1 cellular context compared by ENCODE assay signal in genomic region chr1:11908139-11909021, GRCh38.
TF ChIP-seq lines count a peak whose summit lies in the region.

No MANE protein-coding gene starts in this region.

TF ChIP-seq in HepG2, 621 proteins besides CTCF, POLR2A, EP300 and RAD21 (continued from another document):
- TF ChIP-seq ZNF609 (CRISPR knock-in tag; IDR thresholded peaks at IDR 0.05; ENCODE audit: borderline replicate concordance) (peak; percentile 67; the same call in 1 of the 2 replicates), FOXC1 (CRISPR knock-in tag; IDR thresholded peaks at IDR 0.05; ENCODE audit: borderline replicate concordance) (peak; percentile 68; the same call in 1 of the 2 replicates), ZNF34 (CRISPR knock-in tag; IDR thresholded peaks at IDR 0.05; ENCODE audit: borderline replicate concordance) (no peak), ZNF431 (CRISPR knock-in tag; IDR thresholded peaks at IDR 0.05; ENCODE audit: borderline replicate concordance, low read depth) (peak; percentile 62; the same call in 1 of the 2 replicates), GLMP (CRISPR knock-in tag; IDR thresholded peaks at IDR 0.05; ENCODE audit: borderline replicate concordance) (0 out of 2 replicates have a peak, but pooled peaks have one; percentile 64), ZNF616 (CRISPR knock-in tag; IDR thresholded peaks at IDR 0.05; ENCODE audit: low read depth) (no peak), ZNF101 (CRISPR knock-in tag; IDR thresholded peaks at IDR 0.05; ENCODE audit: borderline replicate concordance, low read depth) (peak; percentile 64; the same call in 1 of the 2 replicates), GTF2F1 (IDR thresholded peaks at IDR 0.05; ENCODE audit: low read length) (peak; percentile 10), ZBTB7B (CRISPR knock-in tag; IDR thresholded peaks at IDR 0.05) (peak; percentile 34; the same call in 1 of the 2 replicates), NCOA2 (CRISPR knock-in tag; IDR thresholded peaks at IDR 0.05) (peak; percentile 80; the same call in 1 of the 2 replicates), ZNF496 (CRISPR knock-in tag; IDR thresholded peaks at IDR 0.05; ENCODE audit: insufficient replicate concordance) (no peak), ZNF510 (CRISPR knock-in tag; IDR thresholded peaks at IDR 0.05; ENCODE audit: low read depth) (no peak), SIN3B (IDR thresholded peaks at IDR 0.05; ENCODE audit: low read length) (no peak), CBX2 (IDR thresholded peaks at IDR 0.05; ENCODE audit: low read depth, low read length) (no peak), CBX2 (CRISPR knock-in tag; IDR thresholded peaks at IDR 0.05; ENCODE audit: low read depth) (no peak), ATF1 (CRISPR knock-in tag; IDR thresholded peaks at IDR 0.05) (peak; percentile 82), KLF16 (CRISPR knock-in tag; IDR thresholded peaks at IDR 0.05) (peak in 1 of 2 experiments; percentile 96; a peak in 2 of 4 replicates), ZNF235 (CRISPR knock-in tag; IDR thresholded peaks at IDR 0.05; ENCODE audit: borderline replicate concordance) (no peak), ZNF703 (CRISPR knock-in tag; IDR thresholded peaks at IDR 0.05; ENCODE audit: borderline replicate concordance) (no peak), HMGXB3 (CRISPR knock-in tag; IDR thresholded peaks at IDR 0.05; ENCODE audit: borderline replicate concordance) (peak; percentile 86), DMAP1 (CRISPR knock-in tag; IDR thresholded peaks at IDR 0.05) (0 out of 2 replicates have a peak, but pooled peaks have one; percentile 55), ZFP36L2 (CRISPR knock-in tag; IDR thresholded peaks at IDR 0.05) (no peak; the same call in 1 of the 2 replicates)
- TF ChIP-seq, protein P1, sequence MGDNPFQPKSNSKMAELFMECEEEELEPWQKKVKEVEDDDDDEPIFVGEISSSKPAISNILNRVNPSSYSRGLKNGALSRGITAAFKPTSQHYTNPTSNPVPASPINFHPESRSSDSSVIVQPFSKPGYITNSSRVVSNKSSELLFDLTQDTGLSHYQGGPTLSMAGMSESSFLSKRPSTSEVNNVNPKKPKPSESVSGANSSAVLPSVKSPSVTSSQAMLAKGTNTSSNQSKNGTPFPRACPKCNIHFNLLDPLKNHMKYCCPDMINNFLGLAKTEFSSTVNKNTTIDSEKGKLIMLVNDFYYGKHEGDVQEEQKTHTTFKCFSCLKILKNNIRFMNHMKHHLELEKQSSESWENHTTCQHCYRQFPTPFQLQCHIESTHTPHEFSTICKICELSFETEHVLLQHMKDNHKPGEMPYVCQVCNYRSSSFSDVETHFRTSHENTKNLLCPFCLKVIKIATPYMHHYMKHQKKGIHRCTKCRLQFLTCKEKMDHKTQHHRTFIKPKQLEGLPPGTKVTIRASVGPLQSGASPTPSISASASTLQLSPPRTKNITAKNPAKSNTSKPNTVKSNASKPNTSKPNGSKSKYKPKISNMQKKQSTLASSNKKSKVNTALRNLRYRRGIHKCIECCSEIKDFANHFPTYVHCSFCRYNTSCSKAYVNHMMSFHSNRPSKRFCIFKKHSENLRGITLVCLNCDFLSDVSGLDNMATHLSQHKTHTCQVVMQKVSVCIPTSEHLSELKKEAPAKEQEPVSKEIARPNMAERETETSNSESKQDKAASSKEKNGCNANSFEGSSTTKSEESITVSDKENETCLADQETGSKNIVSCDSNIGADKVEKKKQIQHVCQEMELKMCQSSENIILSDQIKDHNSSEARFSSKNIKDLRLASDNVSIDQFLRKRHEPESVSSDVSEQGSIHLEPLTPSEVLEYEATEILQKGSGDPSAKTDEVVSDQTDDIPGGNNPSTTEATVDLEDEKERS (CRISPR knock-in tag; IDR thresholded peaks at IDR 0.05) = peak; percentile 86; the same call in 1 of the 2 replicates
- TF ChIP-seq, protein P2, sequence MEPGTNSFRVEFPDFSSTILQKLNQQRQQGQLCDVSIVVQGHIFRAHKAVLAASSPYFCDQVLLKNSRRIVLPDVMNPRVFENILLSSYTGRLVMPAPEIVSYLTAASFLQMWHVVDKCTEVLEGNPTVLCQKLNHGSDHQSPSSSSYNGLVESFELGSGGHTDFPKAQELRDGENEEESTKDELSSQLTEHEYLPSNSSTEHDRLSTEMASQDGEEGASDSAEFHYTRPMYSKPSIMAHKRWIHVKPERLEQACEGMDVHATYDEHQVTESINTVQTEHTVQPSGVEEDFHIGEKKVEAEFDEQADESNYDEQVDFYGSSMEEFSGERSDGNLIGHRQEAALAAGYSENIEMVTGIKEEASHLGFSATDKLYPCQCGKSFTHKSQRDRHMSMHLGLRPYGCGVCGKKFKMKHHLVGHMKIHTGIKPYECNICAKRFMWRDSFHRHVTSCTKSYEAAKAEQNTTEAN (CRISPR knock-in tag; conservative IDR thresholded peaks at IDR 0.05) = peak; percentile 59; the same call in 1 of the 2 replicates
- TF ChIP-seq, protein P3, sequence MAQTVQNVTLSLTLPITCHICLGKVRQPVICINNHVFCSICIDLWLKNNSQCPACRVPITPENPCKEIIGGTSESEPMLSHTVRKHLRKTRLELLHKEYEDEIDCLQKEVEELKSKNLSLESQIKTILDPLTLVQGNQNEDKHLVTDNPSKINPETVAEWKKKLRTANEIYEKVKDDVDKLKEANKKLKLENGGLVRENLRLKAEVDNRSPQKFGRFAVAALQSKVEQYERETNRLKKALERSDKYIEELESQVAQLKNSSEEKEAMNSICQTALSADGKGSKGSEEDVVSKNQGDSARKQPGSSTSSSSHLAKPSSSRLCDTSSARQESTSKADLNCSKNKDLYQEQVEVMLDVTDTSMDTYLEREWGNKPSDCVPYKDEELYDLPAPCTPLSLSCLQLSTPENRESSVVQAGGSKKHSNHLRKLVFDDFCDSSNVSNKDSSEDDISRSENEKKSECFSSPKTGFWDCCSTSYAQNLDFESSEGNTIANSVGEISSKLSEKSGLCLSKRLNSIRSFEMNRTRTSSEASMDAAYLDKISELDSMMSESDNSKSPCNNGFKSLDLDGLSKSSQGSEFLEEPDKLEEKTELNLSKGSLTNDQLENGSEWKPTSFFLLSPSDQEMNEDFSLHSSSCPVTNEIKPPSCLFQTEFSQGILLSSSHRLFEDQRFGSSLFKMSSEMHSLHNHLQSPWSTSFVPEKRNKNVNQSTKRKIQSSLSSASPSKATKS (CRISPR knock-in tag; IDR thresholded peaks at IDR 0.05) = peak; percentile 37; the same call in 1 of the 2 replicates
- TF ChIP-seq, protein P4, sequence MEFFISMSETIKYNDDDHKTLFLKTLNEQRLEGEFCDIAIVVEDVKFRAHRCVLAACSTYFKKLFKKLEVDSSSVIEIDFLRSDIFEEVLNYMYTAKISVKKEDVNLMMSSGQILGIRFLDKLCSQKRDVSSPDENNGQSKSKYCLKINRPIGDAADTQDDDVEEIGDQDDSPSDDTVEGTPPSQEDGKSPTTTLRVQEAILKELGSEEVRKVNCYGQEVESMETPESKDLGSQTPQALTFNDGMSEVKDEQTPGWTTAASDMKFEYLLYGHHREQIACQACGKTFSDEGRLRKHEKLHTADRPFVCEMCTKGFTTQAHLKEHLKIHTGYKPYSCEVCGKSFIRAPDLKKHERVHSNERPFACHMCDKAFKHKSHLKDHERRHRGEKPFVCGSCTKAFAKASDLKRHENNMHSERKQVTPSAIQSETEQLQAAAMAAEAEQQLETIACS (CRISPR knock-in tag; IDR thresholded peaks at IDR 0.05) = no peak
